ENCODE assay signal across 8 cellular contexts in genomic region chr5:78907255-78907886, GRCh38.
DNase-seq lines count a peak whose midpoint lies in the region; ATAC-seq, FAIRE-seq and TF ChIP-seq lines count a peak whose summit lies in the region.

No MANE protein-coding gene starts in this region.

- no peak for TF ChIP-seq EP300 in GM12878 (IDR thresholded peaks at IDR 0.05; ENCODE audit: borderline replicate concordance in 1 of 2, control insufficient read depth in 1 of 2, low read depth in 2 of 2, low read length in 2 of 2)

- H3K56ac ChIP-seq in mesendoderm (ENCODE audit: low read length), result peak overlapping the region; percentile 42

- H2BK5ac ChIP-seq in mesendoderm (ENCODE audit: low read length), result peak overlapping the region; percentile 18

- 98% methylated on average over 11 of the region's 11 CpGs for WGBS in GM12878 (ENCODE audit: insufficient coverage, insufficient replicate concordance, low lambda C conversion rate, missing lambda C conversion rate)
- no CpG with 5 or more reads among the region's 11 CpGs for WGBS in mesendoderm (ENCODE audit: extremely low coverage, insufficient coverage, low lambda C conversion rate)
- 3 to 4% methylated on average over 11 of the region's 11 CpGs for WGBS in aorta, 2 donors

- DNase-seq in Right ventricle myocardium inferior (ENCODE audit: missing footprints) (no peak), cardiac septum (ENCODE audit: low spot score) (no peak), GM12878 (ENCODE audit: low read depth, low spot score) (peak; percentile 34), mesendoderm (peak; percentile 65), aorta (peak in 1 of 2 donors; percentile 65), NCI-H1417 treated with DMSO at 0.1 percent for 48 hours (lab: John Stamatoyannopoulos, UW) (no peak)
- no peak for DNase-seq in CD4-positive, alpha-beta memory T cell

- H3K4me2 ChIP-seq in GM12878 (ENCODE audit: control insufficient read depth, insufficient read depth) (peak overlapping the region; percentile 40), mesendoderm (ENCODE audit: low read length) (no peak overlapping the region)

- no peaks in the 10 kb centered on the region for H3K27me3 ChIP-seq in GM12878 (replicated peaks in 1 of 2; ENCODE audit: control insufficient read depth in 2 of 2, insufficient read depth in 2 of 2, low read length in 1 of 2)
- H3K27me3 ChIP-seq in mesendoderm (ENCODE audit: insufficient read depth, low read length, poor library complexity), result no peaks in the 10 kb centered on the region
- no peaks in the 10 kb centered on the region for H3K27me3 ChIP-seq in aorta (ENCODE audit: control insufficient read depth in 1 of 2, insufficient read depth in 2 of 2, low read length in 1 of 2)
- H3K27me3 ChIP-seq in CD4-positive, alpha-beta memory T cell (ENCODE audit: insufficient read depth, low read length), result no peaks in the 10 kb centered on the region

- H3K79me2 ChIP-seq in GM12878 (ENCODE audit: control insufficient read depth, insufficient read depth, low read length) (no peaks in the 10 kb centered on the region), mesendoderm (ENCODE audit: control insufficient read depth, insufficient read depth, low read length) (no peaks in the 10 kb centered on the region)

- TF ChIP-seq CTCF in GM12878 (IDR thresholded peaks at IDR 0.05 in 2 of 3, conservative IDR thresholded peaks at IDR 0.05 in 1 of 3; ENCODE audit: control insufficient read depth in 2 of 3, extremely low read depth in 1 of 3, insufficient read depth in 1 of 3, low read depth in 3 of 3, low read length in 3 of 3), result no peak

- H4K5ac ChIP-seq in mesendoderm (ENCODE audit: low read length), result no peak overlapping the region

- no peak overlapping the region; the same call in 1 of the 2 replicates for H2AFZ ChIP-seq in GM12878 (ENCODE audit: control insufficient read depth, low read depth, low read length)

- no peak overlapping the region for H2AK5ac ChIP-seq in mesendoderm (ENCODE audit: low read length)

- ATAC-seq in Right ventricle myocardium inferior (peak; percentile 70), GM12878 (peak; percentile 44), aorta (ENCODE audit: low FRiP score) (peak; percentile 86), HG03442 (IDR thresholded peaks at IDR 0.05; ENCODE audit: unreplicated experiment) (no peak)

- H2BK120ac ChIP-seq in mesendoderm (ENCODE audit: low read depth, low read length), result no peak overlapping the region

- H2BK15ac ChIP-seq in mesendoderm (replicated peaks; ENCODE audit: low read depth), result no peak overlapping the region

- RAD21 ChIA-PET in GM12878 (lab: Charles Lee; ENCODE audit: unreplicated experiment), result interaction anchor here (0.6 to 2.2 kb wide), 4 partner anchors 8 to 226 kb away, joined by 3 to 11 read pairs (median 4); no protein-coding TSS in a partner anchor

- H3K27me3 Mint-ChIP-seq in CD4-positive, alpha-beta memory T cell, result no peaks in the 10 kb centered on the region

- intact Hi-C loops in Right ventricle myocardium inferior (cut with DNase I) (loop anchor here (2.0 to 5.0 kb wide), 2 partner anchors 77 to 260 kb away; partner anchors contain the start of genes ARSB and LHFPL2), cardiac septum (cut with DNase I) (loop anchor here (5.0 kb wide), 1 partner anchor 360 kb away; no protein-coding TSS in a partner anchor), GM12878 (cut with micrococcal nuclease; ENCODE audit: unreplicated experiment) (loop anchor here (2.0 kb wide), 1 partner anchor 45 kb away; no protein-coding TSS in a partner anchor), aorta (cut with DNase I) (loop anchor here in 1 of 2 donors (10.0 kb wide), 1 partner anchor 373 kb away; no protein-coding TSS in a partner anchor)
- intact Hi-C loops in CD4-positive, alpha-beta memory T cell (cut with micrococcal nuclease), result no loop called here

- peak overlapping the region; percentile 51 for H3K23ac ChIP-seq in mesendoderm (ENCODE audit: low read length)

- no peak for TF ChIP-seq POLR2A in GM12878 (IDR thresholded peaks at IDR 0.05; ENCODE audit: low read depth, low read length)

- peaks cover 2 to 30% of the 10 kb centered on the region in 2 donors for H3K36me3 Mint-ChIP-seq in CD4-positive, alpha-beta memory T cell

- no peak overlapping the region for H3K18ac ChIP-seq in mesendoderm (ENCODE audit: low read length)

- FAIRE-seq in GM12878 (lab: Jason Lieb, UNC), result no peak

- H3K79me1 ChIP-seq in mesendoderm (ENCODE audit: low read length), result no peaks in the 10 kb centered on the region

- H3K36me3 ChIP-seq in GM12878 (ENCODE audit: control insufficient read depth in 2 of 2, insufficient read depth in 2 of 2, low read length in 1 of 2) (no peaks in the 10 kb centered on the region), mesendoderm (ENCODE audit: control insufficient read depth, insufficient read depth, low read length) (no peaks in the 10 kb centered on the region), aorta (ENCODE audit: control insufficient read depth in 1 of 2, insufficient read depth in 2 of 2, low read length in 1 of 2) (no peaks in the 10 kb centered on the region)
- H3K36me3 ChIP-seq in CD4-positive, alpha-beta memory T cell (ENCODE audit: insufficient read depth, low read length), result no peaks in the 10 kb centered on the region

- H4K8ac ChIP-seq in mesendoderm (ENCODE audit: low read depth, low read length), result no peak overlapping the region

- H3K4me3 ChIP-seq in GM12878, result no peak overlapping the region
- no peak overlapping the region for H3K4me3 ChIP-seq in mesendoderm (ENCODE audit: low read length)
- no peak overlapping the region for H3K4me3 ChIP-seq in aorta (ENCODE audit: low read length in 2 of 2)
- no peak overlapping the region for H3K4me3 ChIP-seq in CD4-positive, alpha-beta memory T cell (ENCODE audit: low read length in 2 of 2)

- POLR2A ChIA-PET in GM12878 (lab: Charles Lee), result interaction anchor here (0.6 kb wide), 1 partner anchor 58 kb away, joined by 3 read pairs; no protein-coding TSS in a partner anchor
- POLR2A ChIA-PET in CD4-positive, alpha-beta memory T cell (lab: Charles Lee; ENCODE audit: partially characterized antibody), result no interaction called here

- H3K9ac ChIP-seq in GM12878 (ENCODE audit: control insufficient read depth, insufficient read depth, low read length), result no peak overlapping the region
- H3K9ac ChIP-seq in mesendoderm (ENCODE audit: low read length), result no peak overlapping the region

- H3K27ac Mint-ChIP-seq in CD4-positive, alpha-beta memory T cell, result no peak overlapping the region

- TF ChIP-seq RAD21 in GM12878 (IDR thresholded peaks at IDR 0.05; ENCODE audit: insufficient read depth, low read depth, low read length), result no peak

- H4K20me1 ChIP-seq in GM12878 (ENCODE audit: control insufficient read depth, insufficient read depth), result no peaks in the 10 kb centered on the region

- BruUV-seq in GM12878 (replicated peaks; lab: Mats Ljungman, UMichigan), result no TSS peak

- SMC1A ChIA-PET in GM12878 (lab: Charles Lee; ENCODE audit: uncharacterized antibody, unreplicated experiment), result interaction anchor here (0.7 to 3.0 kb wide), 11 partner anchors 9 to 150 kb away, joined by 3 to 18 read pairs (median 4); no protein-coding TSS in a partner anchor

- in situ Hi-C loops in GM12878 (cut with MboI), result no loop called here

- H3K9me3 Mint-ChIP-seq in CD4-positive, alpha-beta memory T cell, result no peaks in the 10 kb centered on the region

- H3K27ac ChIP-seq in GM12878 (ENCODE audit: control insufficient read depth, insufficient read depth), result peak overlapping the region; percentile 47
- peak overlapping the region; percentile 56 for H3K27ac ChIP-seq in mesendoderm (ENCODE audit: low read depth, low read length)
- H3K27ac ChIP-seq in aorta (ENCODE audit: low read depth in 1 of 2, low read length in 2 of 2), result peak overlapping the region; percentile 80 to 95
- H3K27ac ChIP-seq in CD4-positive, alpha-beta memory T cell (ENCODE audit: low read depth, low read length), result no peak overlapping the region

- H3K4me1 ChIP-seq in GM12878 (ENCODE audit: control insufficient read depth, insufficient read depth, low read length) (peaks cover 41% of the 10 kb centered on the region), mesendoderm (ENCODE audit: control insufficient read depth, low read depth, low read length) (peaks cover 11% of the 10 kb centered on the region), aorta (ENCODE audit: control insufficient read depth in 1 of 2, insufficient read depth in 2 of 2, low read length in 2 of 2) (peaks cover 3 to 18% of the 10 kb centered on the region in 2 donors)
- no peaks in the 10 kb centered on the region for H3K4me1 ChIP-seq in CD4-positive, alpha-beta memory T cell (ENCODE audit: insufficient read depth, low read length)

- no peaks in the 10 kb centered on the region for H3K4me1 Mint-ChIP-seq in CD4-positive, alpha-beta memory T cell

- no peaks in the 10 kb centered on the region for H3K9me3 ChIP-seq in GM12878 (replicated peaks; ENCODE audit: control insufficient read depth, insufficient read depth, low read length)
- H3K9me3 ChIP-seq in aorta (ENCODE audit: control insufficient read depth, low read length), result no peaks in the 10 kb centered on the region
- no peaks in the 10 kb centered on the region for H3K9me3 ChIP-seq in CD4-positive, alpha-beta memory T cell (ENCODE audit: control insufficient read depth in 1 of 2, low read length in 2 of 2)

- H3K4ac ChIP-seq in mesendoderm (ENCODE audit: low read depth, low read length), result no peak overlapping the region

- CTCF ChIA-PET in GM12878 (lab: Yijun Ruan, JAX), result interaction anchor here (1.0 to 1.8 kb wide), 6 partner anchors 9 to 439 kb away, joined by 3 to 8 read pairs (median 6); no protein-coding TSS in a partner anchor
- CTCF ChIA-PET in CD4-positive, alpha-beta memory T cell (lab: Charles Lee; ENCODE audit: partially characterized antibody), result interaction anchor here (1.1 to 1.8 kb wide), 2 partner anchors 22 to 114 kb away, joined by 3 to 4 read pairs; no protein-coding TSS in a partner anchor

- no peak overlapping the region for H3K4me3 Mint-ChIP-seq in CD4-positive, alpha-beta memory T cell

TF ChIP-seq in GM12878, 131 proteins besides CTCF, POLR2A, EP300 and RAD21 (continues in another document):
- TF ChIP-seq ESRRA (IDR thresholded peaks at IDR 0.05; ENCODE audit: low read length) (no peak), MXI1 (IDR thresholded peaks at IDR 0.05; ENCODE audit: low read depth, low read length) (no peak), YY1 (IDR thresholded peaks at IDR 0.05; ENCODE audit: low read depth, low read length) (no peak), ETV6 (conservative IDR thresholded peaks at IDR 0.05 in 1 of 2, IDR thresholded peaks at IDR 0.05 in 1 of 2; ENCODE audit: borderline replicate concordance in 1 of 2, low read depth in 1 of 2) (no peak), TCF3 (IDR thresholded peaks at IDR 0.05; ENCODE audit: borderline replicate concordance, insufficient read depth, low read depth, low read length) (no peak), PKNOX1 (IDR thresholded peaks at IDR 0.05) (no peak)

Comparison
In these comparisons a context has a peak if more than half of its experiments do, and no peak if none do; other contexts are left out.
1. DNase-seq: peak in GM12878 (single experiment) and mesendoderm (single experiment); none in Right ventricle myocardium inferior (single experiment), cardiac septum (single experiment), CD4-positive, alpha-beta memory T cell (0 of 5) and NCI-H1417 treated with DMSO at 0.1 percent for 48 hours (single experiment).